In the genomic region with DNA sequence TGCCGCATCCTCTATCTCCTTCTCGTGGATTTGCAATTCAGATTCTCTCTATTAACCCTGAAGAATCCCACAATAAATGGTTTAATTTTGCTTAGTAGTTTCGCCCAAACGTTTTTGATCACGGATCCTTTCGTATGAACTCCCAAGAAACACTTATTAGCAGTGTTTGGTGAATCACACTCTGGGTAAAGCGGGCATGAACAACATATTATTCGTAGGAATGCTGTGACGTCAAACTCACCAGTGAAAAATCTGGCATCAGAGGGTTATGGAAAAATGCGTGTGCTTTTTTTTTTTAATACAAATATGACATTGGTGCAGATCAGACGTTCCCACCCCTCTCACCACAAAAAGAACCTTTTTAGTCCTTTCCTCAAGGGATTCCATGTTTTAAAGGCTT, we compare ENCODE assay signal across 22 cellular contexts. TPM values are rescaled to one million over a fixed set of nuclear protein-coding genes. Genes with fewer than 3 reads are reported as not detected.
DNase-seq lines count a peak whose midpoint lies in the region; FAIRE-seq and TF ChIP-seq lines count a peak whose summit lies in the region.
"Had no signal": no experiment of that assay in that cellular context is flagged by ENCODE, and none has a peak within 500 bp of the region (broad histone marks: within the 10 kb centered on the region; RNA-seq: fewer than 3 reads in every experiment).

No MANE protein-coding gene starts in this region.

- DNase-seq in ELR (ENCODE audit: low read depth) = peak; percentile 39
- DNase-seq in RCC 7860 (ENCODE audit: low spot score) = peak; percentile 26
- peak; percentile 35 for DNase-seq in astrocyte of the spinal cord (ENCODE audit: low read depth, low spot score)
- peak; percentile 37 for DNase-seq in glomerular visceral epithelial cell (ENCODE audit: extremely low spot score)
- no peak for DNase-seq in SJCRH30
- no peak for DNase-seq in NCI-H2107 (lab: John Stamatoyannopoulos, UW)
- no peak for DNase-seq in stimulated activated naive CD4-positive, alpha-beta T cell (lab: John Stamatoyannopoulos, UW)
- DNase-seq in DMS153 (lab: John Stamatoyannopoulos, UW) = no peak
- DNase-seq: Calu3; CD8-positive, alpha-beta T cell; DMS53; GOT3; NCI-H1092 treated with DMSO at 0.1 percent for 48 hours; NCI-H2081 treated with DMSO at 0.1 percent for 48 hours; NCI-H510A treated with DMSO at 0.1 percent for 48 hours; NCI-H82; OCI-M1; RPMI8226; SHP77 treated with DMSO at 0.1 percent for 48 hours had no signal

- H3K27ac ChIP-seq in SJCRH30 = no peak overlapping the region
- H3K27ac ChIP-seq: A549 had no signal

- no peak for TF ChIP-seq CTCF in astrocyte of the spinal cord (IDR thresholded peaks at IDR 0.05; ENCODE audit: low read depth, low read length)

- in situ Hi-C loops in astrocyte of the spinal cord (cut with HindIII; ENCODE audit: low sequenced_read_pairs) = no loop called here

- no peaks in the 10 kb centered on the region for H3K27me3 ChIP-seq in SJCRH30

- no peak overlapping the region for H3K4me3 ChIP-seq in astrocyte of the spinal cord (ENCODE audit: low read depth, low read length)
- no peak overlapping the region for H3K4me3 ChIP-seq in SJCRH30
- H3K4me3 ChIP-seq: A549 had no signal

- H3K9me3 ChIP-seq in SJCRH30 (replicated peaks) = no peaks in the 10 kb centered on the region
- H3K9me3 ChIP-seq: A549 had no signal

- H3K36me3 ChIP-seq in SJCRH30 = no peaks in the 10 kb centered on the region

- peaks cover 35% of the 10 kb centered on the region for H3K4me1 ChIP-seq in SJCRH30

- FAIRE-seq in RCC 7860 (lab: Jason Lieb, UNC) = no peak
- FAIRE-seq: A549, GM12892, GM18507 had no signal

RNA-seq across cellular contexts. Expression of gene CGNL1, which starts 45.7 kb away (rescaled TPM):
- total RNA-seq in SJCRH30 (2014; rRNA removed; shearing (Covaris generic)) = 5.5 and 5.9 TPM in 2 replicates
- total RNA-seq: CD8-positive, alpha-beta T cell had no signal

Comparison
In these comparisons a context has a peak if more than half of its experiments do, and no peak if none do; other contexts are left out.
1. DNase-seq: peak in ELR (single experiment), RCC 7860 (single experiment), astrocyte of the spinal cord (single experiment) and glomerular visceral epithelial cell (single experiment); none in SJCRH30 (0 of 2), NCI-H2107 (single experiment), stimulated activated naive CD4-positive, alpha-beta T cell (0 of 6) and DMS153 (single experiment).